ENCODE assay signal across 9 cellular contexts in genomic region chr11:64619811-64620285, GRCh38. TPM values are rescaled to one million over a fixed set of nuclear protein-coding genes. Genes with fewer than 3 reads are reported as not detected.
DNase-seq lines count a peak whose midpoint lies in the region; ATAC-seq and TF ChIP-seq lines count a peak whose summit lies in the region.
"Had no signal": no experiment of that assay in that cellular context is flagged by ENCODE, and none has a peak within 500 bp of the region (broad histone marks: within the 10 kb centered on the region; RNA-seq: fewer than 3 reads in every experiment).

No MANE protein-coding gene starts in this region.

- peaks cover 8% of the 10 kb centered on the region for H3K36me3 ChIP-seq in WERI-Rb-1
- H3K36me3 ChIP-seq in stomach smooth muscle (ENCODE audit: control insufficient read depth in 2 of 2, insufficient read depth in 2 of 2, low read length in 2 of 2), result peaks cover 0 to 2% of the 10 kb centered on the region in 2 donors

- no peaks in the 10 kb centered on the region for H3K27me3 ChIP-seq in WERI-Rb-1 (ENCODE audit: insufficient read depth, low read depth, severe bottlenecking)
- peaks cover 0 to 2% of the 10 kb centered on the region in 2 donors for H3K27me3 ChIP-seq in stomach smooth muscle (ENCODE audit: control insufficient read depth in 1 of 2, insufficient read depth in 2 of 2, low read length in 2 of 2)

- POLR2A ChIA-PET in naive thymus-derived CD8-positive, alpha-beta T cell (lab: Charles Lee), result no interaction called here

- no peak overlapping the region for H3K4me3 Mint-ChIP-seq in naive thymus-derived CD8-positive, alpha-beta T cell

- no peak overlapping the region; the same call in 1 of the 2 replicates for H3K27ac ChIP-seq in WERI-Rb-1
- peak overlapping the region; percentile 37 for H3K27ac ChIP-seq in stomach smooth muscle (ENCODE audit: low read length)

- H3K9me3 Mint-ChIP-seq in naive thymus-derived CD8-positive, alpha-beta T cell, result no peaks in the 10 kb centered on the region

- peak overlapping the region in 2 of 10 donors; percentile 42 to 63 for H3K27ac Mint-ChIP-seq in naive thymus-derived CD8-positive, alpha-beta T cell

- no peak for ATAC-seq in naive thymus-derived CD8-positive, alpha-beta T cell

- DNase-seq in NCI-H82 (lab: John Stamatoyannopoulos, UW), result peak; percentile 66
- DNase-seq in NCI-H82 treated with DMSO at 0.1 percent for 48 hours (lab: John Stamatoyannopoulos, UW; ENCODE audit: unreplicated experiment), result no peak
- peak; percentile 54 for DNase-seq in WERI-Rb-1
- peak; percentile 71 for DNase-seq in iPS DF 19.7 (ENCODE audit: low read depth, low spot score)
- DNase-seq in NCI-H526 treated with DMSO at 0.1 percent for 48 hours (lab: John Stamatoyannopoulos, UW), result no peak
- no peak for DNase-seq in naive thymus-derived CD8-positive, alpha-beta T cell
- DNase-seq in NOMO-1 treated with dmso at 0.1 percent for 144 hours (lab: John Stamatoyannopoulos, UW; ENCODE audit: unreplicated experiment), result no peak
- DNase-seq: stimulated activated CD4-positive, alpha-beta T cell treated with anti-CD3 and anti-CD28 coated beads, Interleukin-2, amount 100 ng/mL, for 24 hours had no signal

- no peaks in the 10 kb centered on the region for H3K9me3 ChIP-seq in WERI-Rb-1 (ENCODE audit: severe bottlenecking)
- no peaks in the 10 kb centered on the region for H3K9me3 ChIP-seq in stomach smooth muscle (ENCODE audit: control insufficient read depth in 2 of 2, low read length in 2 of 2)

- H3K27me3 Mint-ChIP-seq in naive thymus-derived CD8-positive, alpha-beta T cell, result no peaks in the 10 kb centered on the region

- H3K9ac ChIP-seq in stomach smooth muscle (ENCODE audit: low read length in 2 of 2), result no peak overlapping the region

- H3K4me3 ChIP-seq in WERI-Rb-1 (ENCODE audit: low read depth, low read length), result no peak overlapping the region
- H3K4me3 ChIP-seq in stomach smooth muscle (ENCODE audit: low read length in 2 of 2), result no peak overlapping the region

- H3K4me1 ChIP-seq in stomach smooth muscle (ENCODE audit: control insufficient read depth, insufficient read depth, low read length), result peaks cover 13% of the 10 kb centered on the region

- TF ChIP-seq CTCF in WERI-Rb-1 (IDR thresholded peaks at IDR 0.05; ENCODE audit: low read depth, low read length), result no peak

- H3K4me1 Mint-ChIP-seq in naive thymus-derived CD8-positive, alpha-beta T cell, result peaks cover 6 to 21% (median 12%) of the 10 kb centered on the region in 4 donors

- H3K36me3 Mint-ChIP-seq in naive thymus-derived CD8-positive, alpha-beta T cell, result no peaks in the 10 kb centered on the region

RNA-seq across cellular contexts. Expression of gene SLC22A12, which starts 28.8 kb away (rescaled TPM):
- not detected for total RNA-seq in naive thymus-derived CD8-positive, alpha-beta T cell
- not detected for polyA plus RNA-seq in naive thymus-derived CD8-positive, alpha-beta T cell

Comparison
In these comparisons a context has a peak if more than half of its experiments do, and no peak if none do; other contexts are left out.
1. DNase-seq: peak in NCI-H82 (single experiment), WERI-Rb-1 (single experiment) and iPS DF 19.7 (single experiment); none in NCI-H82 treated with DMSO at 0.1 percent for 48 hours (single experiment), NCI-H526 treated with DMSO at 0.1 percent for 48 hours (single experiment), naive thymus-derived CD8-positive, alpha-beta T cell (0 of 10) and NOMO-1 treated with dmso at 0.1 percent for 144 hours (single experiment).